Comparison of ENCODE assay signal across 11 cellular contexts in genomic region chr22:27876684-27877083, GRCh38. TPM values are rescaled to one million over a fixed set of nuclear protein-coding genes. Genes with fewer than 3 reads are reported as not detected.
DNase-seq lines count a peak whose midpoint lies in the region; ATAC-seq and TF ChIP-seq lines count a peak whose summit lies in the region.
"Had no signal": no experiment of that assay in that cellular context is flagged by ENCODE, and none has a peak within 500 bp of the region (broad histone marks: within the 10 kb centered on the region; RNA-seq: fewer than 3 reads in every experiment).

No MANE protein-coding gene starts in this region.

- DNase-seq in NCI-H1105 treated with DMSO at 0.1 percent for 48 hours (lab: John Stamatoyannopoulos, UW) = peak; percentile 30
- DNase-seq in NCI-H1105 (lab: John Stamatoyannopoulos, UW) = no peak
- DNase-seq in NCI-H446 (lab: John Stamatoyannopoulos, UW) = peak; percentile 87 to 96
- peak; percentile 72 for DNase-seq in fibroblast of mammary gland (ENCODE audit: low read depth)
- peak; percentile 49 for DNase-seq in smooth muscle cell of the brain vasculature (ENCODE audit: low read depth, low spot score)
- no peak for DNase-seq in activated T-helper 1 cell treated with anti-CD3 and anti-CD28 coated beads, Interleukin-12 subunit alpha, Interleukin-12 subunit beta, Interleukin-2, Interleukin-4 antibody, amounts not matched to agents 30 ng/mL and 10 ng/mL and 1 ng/mL, durations not matched to agents 14 hours and 24 hours and 36 hours (ENCODE audit: low spot score)
- no peak for DNase-seq in 8988T
- DNase-seq: left cardiac atrium, upper lobe of left lung had no signal

- ATAC-seq in activated T-helper 17 cell treated with anti-CD3 and anti-CD28 coated beads, Interleukin-2, amount 50 U/mL, for 72 hours (replicated peaks) = no peak

- no peak overlapping the region for H3K4me3 ChIP-seq in fibroblast of mammary gland (ENCODE audit: control insufficient read depth, low read depth, low read length)
- H3K4me3 ChIP-seq: upper lobe of left lung had no signal

- H3K27ac Mint-ChIP-seq in activated T-helper 1 cell treated with anti-CD3 and anti-CD28 coated beads, Interleukin-12 subunit alpha, Interleukin-12 subunit beta, Interleukin-2, Interleukin-4 antibody, amounts not matched to agents 30 ng/mL and 10 ng/mL and 1 ng/mL, durations not matched to agents 14 hours and 24 hours and 36 hours = no peak overlapping the region
- no peak overlapping the region for H3K27ac Mint-ChIP-seq in activated T-helper 17 cell treated with anti-CD3 and anti-CD28 coated beads, Interleukin-2, amount 50 U/mL, for 72 hours
- H3K27ac Mint-ChIP-seq: progenitor cell of endocrine pancreas had no signal

- peaks cover 46% of the 10 kb centered on the region for H3K4me1 Mint-ChIP-seq in activated T-helper 1 cell treated with anti-CD3 and anti-CD28 coated beads, Interleukin-12 subunit alpha, Interleukin-12 subunit beta, Interleukin-2, Interleukin-4 antibody, amounts not matched to agents 30 ng/mL and 10 ng/mL and 1 ng/mL, durations not matched to agents 14 hours and 24 hours and 36 hours (ENCODE audit: low read depth)
- H3K4me1 Mint-ChIP-seq in activated T-helper 17 cell treated with anti-CD3 and anti-CD28 coated beads, Interleukin-2, amount 50 U/mL, for 72 hours = peaks cover 24% of the 10 kb centered on the region

- no peak overlapping the region for H3K4me3 Mint-ChIP-seq in activated T-helper 1 cell treated with anti-CD3 and anti-CD28 coated beads, Interleukin-12 subunit alpha, Interleukin-12 subunit beta, Interleukin-2, Interleukin-4 antibody, amounts not matched to agents 30 ng/mL and 10 ng/mL and 1 ng/mL, durations not matched to agents 14 hours and 24 hours and 36 hours
- H3K4me3 Mint-ChIP-seq in activated T-helper 17 cell treated with anti-CD3 and anti-CD28 coated beads, Interleukin-2, amount 50 U/mL, for 72 hours = no peak overlapping the region

- intact Hi-C loops in activated T-helper 1 cell treated with anti-CD3 and anti-CD28 coated beads, Interleukin-12 subunit alpha, Interleukin-12 subunit beta, Interleukin-2, Interleukin-4 antibody, amounts not matched to agents 30 ng/mL and 10 ng/mL and 1 ng/mL, durations not matched to agents 14 hours and 24 hours and 36 hours (cut with micrococcal nuclease) = no loop called here

- no peaks in the 10 kb centered on the region for H3K9me3 Mint-ChIP-seq in activated T-helper 1 cell treated with anti-CD3 and anti-CD28 coated beads, Interleukin-12 subunit alpha, Interleukin-12 subunit beta, Interleukin-2, Interleukin-4 antibody, amounts not matched to agents 30 ng/mL and 10 ng/mL and 1 ng/mL, durations not matched to agents 14 hours and 24 hours and 36 hours
- H3K9me3 Mint-ChIP-seq in activated T-helper 17 cell treated with anti-CD3 and anti-CD28 coated beads, Interleukin-2, amount 50 U/mL, for 72 hours = no peaks in the 10 kb centered on the region

- no peak for TF ChIP-seq CTCF in fibroblast of mammary gland (conservative IDR thresholded peaks at IDR 0.05; ENCODE audit: control insufficient read depth, insufficient read depth, low read depth, low read length)

- no peaks in the 10 kb centered on the region for H3K27me3 Mint-ChIP-seq in activated T-helper 1 cell treated with anti-CD3 and anti-CD28 coated beads, Interleukin-12 subunit alpha, Interleukin-12 subunit beta, Interleukin-2, Interleukin-4 antibody, amounts not matched to agents 30 ng/mL and 10 ng/mL and 1 ng/mL, durations not matched to agents 14 hours and 24 hours and 36 hours (ENCODE audit: insufficient read depth)
- no peaks in the 10 kb centered on the region for H3K27me3 Mint-ChIP-seq in activated T-helper 17 cell treated with anti-CD3 and anti-CD28 coated beads, Interleukin-2, amount 50 U/mL, for 72 hours
- H3K27me3 Mint-ChIP-seq: progenitor cell of endocrine pancreas had no signal

- peaks cover 23% of the 10 kb centered on the region for H3K36me3 Mint-ChIP-seq in activated T-helper 1 cell treated with anti-CD3 and anti-CD28 coated beads, Interleukin-12 subunit alpha, Interleukin-12 subunit beta, Interleukin-2, Interleukin-4 antibody, amounts not matched to agents 30 ng/mL and 10 ng/mL and 1 ng/mL, durations not matched to agents 14 hours and 24 hours and 36 hours (ENCODE audit: low read depth)
- peaks cover 83% of the 10 kb centered on the region for H3K36me3 Mint-ChIP-seq in activated T-helper 17 cell treated with anti-CD3 and anti-CD28 coated beads, Interleukin-2, amount 50 U/mL, for 72 hours (ENCODE audit: low read depth)

RNA-seq across cellular contexts. Expression of gene PITPNB, which starts 42.4 kb away (rescaled TPM):
- 153 and 154 TPM in 2 replicates for total RNA-seq in activated T-helper 1 cell treated with anti-CD3 and anti-CD28 coated beads, Interleukin-12 subunit alpha, Interleukin-12 subunit beta, Interleukin-2, Interleukin-4 antibody, amounts not matched to agents 30 ng/mL and 10 ng/mL and 1 ng/mL, durations not matched to agents 14 hours and 24 hours and 36 hours
- 100 to 1,000 TPM in 1 of 2 donors, 10 to 100 TPM in 1; 86.1 to 119 TPM for total RNA-seq in activated T-helper 17 cell treated with anti-CD3 and anti-CD28 coated beads, Interleukin-2, amount 50 U/mL, for 72 hours

Comparison
In these comparisons a context has a peak if more than half of its experiments do, and no peak if none do; other contexts are left out.
1. DNase-seq: peak in NCI-H1105 treated with DMSO at 0.1 percent for 48 hours (single experiment), NCI-H446 (2 of 2), fibroblast of mammary gland (single experiment) and smooth muscle cell of the brain vasculature (single experiment); none in NCI-H1105 (single experiment), activated T-helper 1 cell treated with anti-CD3 and anti-CD28 coated beads, Interleukin-12 subunit alpha, Interleukin-12 subunit beta, Interleukin-2, Interleukin-4 antibody, amounts not matched to agents 30 ng/mL and 10 ng/mL and 1 ng/mL, durations not matched to agents 14 hours and 24 hours and 36 hours (single experiment) and 8988T (single experiment).